ENCODE assay signal across 15 cellular contexts in the genomic region with DNA sequence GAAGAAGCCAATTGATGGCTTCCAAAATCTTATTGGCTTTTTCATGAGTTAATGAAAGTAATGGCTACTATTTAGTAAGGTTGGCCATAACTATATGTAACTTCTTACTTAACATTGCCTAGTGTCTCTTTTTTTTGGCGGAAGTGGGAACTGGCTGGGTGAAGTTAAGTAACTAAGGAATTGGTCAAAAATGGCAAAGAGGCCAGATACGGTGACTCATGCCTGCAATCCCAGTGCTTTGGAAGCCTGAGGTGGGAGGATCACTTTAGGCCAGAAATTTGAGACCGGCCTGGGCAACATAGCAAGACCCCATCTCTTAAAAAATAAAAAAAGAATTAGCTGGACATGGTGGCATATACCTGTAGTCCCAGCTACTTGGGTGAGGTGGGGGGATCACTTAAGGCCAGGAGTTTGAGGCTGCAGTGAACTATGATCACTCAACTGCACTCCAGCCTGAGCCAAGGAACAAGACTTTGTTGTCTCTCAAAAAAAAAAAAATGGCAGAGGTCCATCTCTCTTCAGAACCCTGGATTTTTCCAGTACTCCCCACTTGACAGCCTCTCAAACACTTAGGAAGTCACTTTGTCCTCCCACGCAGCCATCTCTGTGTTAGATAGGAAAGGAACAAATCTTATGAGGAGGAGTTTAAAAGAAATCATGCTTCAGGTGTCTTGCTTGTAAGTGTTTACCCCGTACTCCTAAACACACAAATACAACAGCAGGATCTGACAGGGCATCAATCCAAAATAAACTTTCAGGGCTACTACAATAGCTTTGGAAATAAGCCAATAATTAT.
A peak's percentile ranks its signal among the peaks of the same experiment; 100 is the strongest.
DNase-seq lines count a peak whose midpoint lies in the region; ATAC-seq and TF ChIP-seq lines count a peak whose summit lies in the region.
"Had no signal": no experiment of that assay in that cellular context is flagged by ENCODE, and none has a peak within 500 bp of the region (broad histone marks: within the 10 kb centered on the region; RNA-seq: fewer than 3 reads in every experiment).

No MANE protein-coding gene starts in this region.

- H3K27me3 Mint-ChIP-seq in natural killer cell treated with Interleukin-12 subunit alpha and Interleukin-12 subunit beta and Interleukin-15 and Interleukin-18, amount 100 ng/mL, for 72 hours = no peaks in the 10 kb centered on the region
- H3K27me3 Mint-ChIP-seq in stimulated activated memory B cell treated with anti-CD40 and anti-IgM and Interleukin-4, amounts not matched to agents 10 μg/mL and 1 μg/mL and 100 μg/mL, for 72 hours = peaks cover under 1% of the 10 kb centered on the region
- H3K27me3 Mint-ChIP-seq in type B pancreatic cell = no peaks in the 10 kb centered on the region

- TF ChIP-seq CTCF in AG10803 (conservative IDR thresholded peaks at IDR 0.05; ENCODE audit: low read length) (no peak), VCaP (conservative IDR thresholded peaks at IDR 0.05) (no peak), type B pancreatic cell (conservative IDR thresholded peaks at IDR 0.05) (no peak)

- H3K9me3 Mint-ChIP-seq in natural killer cell treated with Interleukin-12 subunit alpha and Interleukin-12 subunit beta and Interleukin-15 and Interleukin-18, amount 100 ng/mL, for 72 hours = peaks cover 6% of the 10 kb centered on the region
- H3K9me3 Mint-ChIP-seq in stimulated activated memory B cell treated with anti-CD40 and anti-IgM and Interleukin-4, amounts not matched to agents 10 μg/mL and 1 μg/mL and 100 μg/mL, for 72 hours = no peaks in the 10 kb centered on the region
- no peaks in the 10 kb centered on the region for H3K9me3 Mint-ChIP-seq in type B pancreatic cell
- H3K9me3 Mint-ChIP-seq: activated naive CD8-positive, alpha-beta T cell treated with anti-CD3 and anti-CD28 coated beads, Interleukin-2, amount 10 ng/mL, durations not matched to agents 7 days and 5 days had no signal

- in situ Hi-C loops in HAP-1 (cut with MboI; ENCODE audit: low sequenced_read_pairs) = no loop called here

- no peaks in the 10 kb centered on the region for H3K4me1 Mint-ChIP-seq in natural killer cell treated with Interleukin-12 subunit alpha and Interleukin-12 subunit beta and Interleukin-15 and Interleukin-18, amount 100 ng/mL, for 72 hours (ENCODE audit: low read depth in 2 of 2)
- no peaks in the 10 kb centered on the region for H3K4me1 Mint-ChIP-seq in stimulated activated memory B cell treated with anti-CD40 and anti-IgM and Interleukin-4, amounts not matched to agents 10 μg/mL and 1 μg/mL and 100 μg/mL, for 72 hours
- H3K4me1 Mint-ChIP-seq in type B pancreatic cell (ENCODE audit: unreplicated experiment) = no peaks in the 10 kb centered on the region
- H3K4me1 Mint-ChIP-seq: activated CD4-positive, alpha-beta T cell treated with anti-CD3 and anti-CD28 coated beads for 36 hours; activated naive CD8-positive, alpha-beta T cell treated with anti-CD3 and anti-CD28 coated beads, Interleukin-2, amount 10 ng/mL, durations not matched to agents 7 days and 5 days had no signal

- no peak overlapping the region for H3K4me3 Mint-ChIP-seq in natural killer cell treated with Interleukin-12 subunit alpha and Interleukin-12 subunit beta and Interleukin-15 and Interleukin-18, amount 100 ng/mL, for 72 hours
- no peak overlapping the region for H3K4me3 Mint-ChIP-seq in stimulated activated memory B cell treated with anti-CD40 and anti-IgM and Interleukin-4, amounts not matched to agents 10 μg/mL and 1 μg/mL and 100 μg/mL, for 72 hours
- no peak overlapping the region for H3K4me3 Mint-ChIP-seq in type B pancreatic cell
- H3K4me3 Mint-ChIP-seq: activated CD4-positive, alpha-beta T cell treated with anti-CD3 and anti-CD28 coated beads for 36 hours; activated naive CD8-positive, alpha-beta T cell treated with anti-CD3 and anti-CD28 coated beads, Interleukin-2, amount 10 ng/mL, durations not matched to agents 7 days and 5 days had no signal

- no peaks in the 10 kb centered on the region for H3K36me3 ChIP-seq in HAP-1 (replicated peaks)

- DNase-seq in AG10803 (ENCODE audit: low read depth) = peak; percentile 23
- peak; percentile 40 for DNase-seq in HT-29 (ENCODE audit: low spot score)
- DNase-seq in right cardiac atrium = peak in 1 of 3 donors; percentile 31
- DNase-seq in natural killer cell treated with Interleukin-12 subunit alpha and Interleukin-12 subunit beta and Interleukin-15 and Interleukin-18, amount 100 ng/mL, for 72 hours (ENCODE audit: low spot score) = no peak
- no peak for DNase-seq in HAP-1 (ENCODE audit: low spot score in 2 of 2)
- DNase-seq in type B pancreatic cell (ENCODE audit: extremely low spot score, unreplicated experiment) = no peak
- DNase-seq: activated CD4-positive, alpha-beta T cell treated with anti-CD3 and anti-CD28 coated beads for 36 hours; activated naive CD8-positive, alpha-beta T cell treated with anti-CD3 and anti-CD28 coated beads, Interleukin-2, amount 10 ng/mL, durations not matched to agents 7 days and 5 days; activated T-cell treated with anti-CD3 and anti-CD28 coated beads for 4 hours; cerebellar nuclear complex; NCI-H226; occipital lobe; T-helper 2 cell had no signal

- H3K4me1 ChIP-seq in right cardiac atrium (ENCODE audit: control insufficient read depth, insufficient read depth, low read length) (no peaks in the 10 kb centered on the region), HAP-1 (peaks cover 2% of the 10 kb centered on the region; the same call in 1 of the 2 replicates)

- H3K27ac ChIP-seq in VCaP = peak overlapping the region; percentile 40
- peak overlapping the region; percentile 75 for H3K27ac ChIP-seq in right cardiac atrium (ENCODE audit: low read length)

- H3K27me3 ChIP-seq in right cardiac atrium (ENCODE audit: control insufficient read depth, insufficient read depth) = no peaks in the 10 kb centered on the region
- H3K27me3 ChIP-seq in HAP-1 (ENCODE audit: low read depth) = no peaks in the 10 kb centered on the region

- peak in 1 of 2 donors; percentile 68 for ATAC-seq in right cardiac atrium
- ATAC-seq in natural killer cell treated with Interleukin-12 subunit alpha and Interleukin-12 subunit beta and Interleukin-15 and Interleukin-18, amount 100 ng/mL, for 72 hours = no peak
- ATAC-seq in stimulated activated memory B cell treated with anti-CD40 and anti-IgM and Interleukin-4, amounts not matched to agents 10 μg/mL and 1 μg/mL and 100 μg/mL, for 72 hours = no peak
- ATAC-seq: activated CD4-positive, alpha-beta T cell treated with anti-CD3 and anti-CD28 coated beads for 36 hours had no signal

- no peak overlapping the region for H3K27ac Mint-ChIP-seq in natural killer cell treated with Interleukin-12 subunit alpha and Interleukin-12 subunit beta and Interleukin-15 and Interleukin-18, amount 100 ng/mL, for 72 hours
- H3K27ac Mint-ChIP-seq in stimulated activated memory B cell treated with anti-CD40 and anti-IgM and Interleukin-4, amounts not matched to agents 10 μg/mL and 1 μg/mL and 100 μg/mL, for 72 hours = no peak overlapping the region
- no peak overlapping the region for H3K27ac Mint-ChIP-seq in type B pancreatic cell
- H3K27ac Mint-ChIP-seq: activated CD4-positive, alpha-beta T cell treated with anti-CD3 and anti-CD28 coated beads for 36 hours; activated naive CD8-positive, alpha-beta T cell treated with anti-CD3 and anti-CD28 coated beads, Interleukin-2, amount 10 ng/mL, durations not matched to agents 7 days and 5 days had no signal

- H3K36me3 Mint-ChIP-seq in natural killer cell treated with Interleukin-12 subunit alpha and Interleukin-12 subunit beta and Interleukin-15 and Interleukin-18, amount 100 ng/mL, for 72 hours = no peaks in the 10 kb centered on the region
- no peaks in the 10 kb centered on the region for H3K36me3 Mint-ChIP-seq in stimulated activated memory B cell treated with anti-CD40 and anti-IgM and Interleukin-4, amounts not matched to agents 10 μg/mL and 1 μg/mL and 100 μg/mL, for 72 hours
- no peaks in the 10 kb centered on the region for H3K36me3 Mint-ChIP-seq in type B pancreatic cell
- H3K36me3 Mint-ChIP-seq: activated naive CD8-positive, alpha-beta T cell treated with anti-CD3 and anti-CD28 coated beads, Interleukin-2, amount 10 ng/mL, durations not matched to agents 7 days and 5 days had no signal

- WGBS in right cardiac atrium = 52% methylated on average over 5 of the region's 5 CpGs

- H3K9me3 ChIP-seq in right cardiac atrium (ENCODE audit: control insufficient read depth, low read length) = no peaks in the 10 kb centered on the region
- H3K9me3 ChIP-seq in HAP-1 = no peaks in the 10 kb centered on the region

- H3K4me3 ChIP-seq in AG10803 (ENCODE audit: low read length) (no peak overlapping the region), right cardiac atrium (ENCODE audit: low read length) (no peak overlapping the region), HAP-1 (no peak overlapping the region)

- intact Hi-C loops in right cardiac atrium (cut with DNase I) = loop anchor here in 1 of 4 donors (10.0 kb wide), 1 partner anchor 70 kb away; no protein-coding TSS in a partner anchor

Comparison
In these comparisons a context has a peak if more than half of its experiments do, and no peak if none do; other contexts are left out.
1. DNase-seq: peak in AG10803 (single experiment) and HT-29 (single experiment); none in natural killer cell treated with Interleukin-12 subunit alpha and Interleukin-12 subunit beta and Interleukin-15 and Interleukin-18, amount 100 ng/mL, for 72 hours (single experiment), HAP-1 (0 of 2) and type B pancreatic cell (single experiment).